ENCODE assay signal across 1 cellular context in the genomic region with DNA sequence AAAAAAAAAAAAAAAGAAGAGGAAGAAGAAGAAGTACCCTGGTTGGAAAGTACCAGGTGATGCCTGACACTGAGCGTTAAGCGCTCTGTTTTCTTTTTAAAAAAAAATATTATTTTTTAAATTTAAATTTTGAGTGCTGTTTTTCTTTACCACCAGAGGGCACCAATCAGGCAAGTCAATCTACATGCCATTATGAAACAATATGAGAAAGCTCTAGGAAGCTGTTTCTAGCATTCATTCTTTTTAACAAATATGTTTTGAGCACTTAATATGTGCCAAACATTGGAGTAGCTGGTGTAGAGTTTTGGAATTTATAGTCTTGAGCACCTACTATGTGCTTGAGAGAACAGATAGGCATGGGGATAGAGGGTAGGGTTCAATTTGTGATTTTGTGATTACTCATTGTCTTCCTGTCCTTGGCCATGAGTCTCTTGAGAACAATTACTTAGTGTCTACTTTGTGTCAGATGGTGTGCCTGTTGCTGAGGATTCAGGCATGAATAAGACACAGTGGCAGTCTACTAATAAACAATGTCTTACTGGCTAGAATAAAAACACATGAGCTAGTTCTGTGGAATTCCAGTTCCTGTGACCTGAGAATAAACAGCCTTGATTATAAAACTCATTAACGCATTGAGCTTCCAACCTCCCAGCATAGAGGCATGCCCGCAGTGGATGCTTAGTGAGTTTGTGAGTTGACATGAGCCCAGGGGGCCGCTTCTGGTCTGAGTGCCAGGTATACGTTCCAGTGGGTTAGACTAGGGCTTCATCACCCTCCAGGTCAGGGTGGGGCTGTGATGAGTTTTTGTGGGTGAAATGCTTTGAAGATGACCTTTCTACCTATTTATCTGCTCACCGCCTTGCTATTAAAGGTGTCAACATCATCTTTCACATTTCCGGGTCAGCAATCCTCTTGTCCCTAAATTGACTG.
A peak's percentile ranks its signal among the peaks of the same experiment; 100 is the strongest.
TF ChIP-seq lines count a peak whose summit lies in the region.

No MANE protein-coding gene starts in this region.

TF ChIP-seq in IMR-90, 13 proteins besides CTCF, POLR2A, EP300 and RAD21 (continued from another document):
- no peak for TF ChIP-seq CEBPB (IDR thresholded peaks at IDR 0.05; ENCODE audit: low read depth, low read length)
- TF ChIP-seq MXI1 (IDR thresholded peaks at IDR 0.05; ENCODE audit: borderline replicate concordance, low read depth, low read length), result 0 out of 2 replicates have a peak, but pooled peaks have one; percentile 37
- TF ChIP-seq SMC3 (IDR thresholded peaks at IDR 0.05; ENCODE audit: low read depth, low read length), result peak; percentile 60
